Comparison of ENCODE assay signal across 2 cellular contexts in the genomic region with DNA sequence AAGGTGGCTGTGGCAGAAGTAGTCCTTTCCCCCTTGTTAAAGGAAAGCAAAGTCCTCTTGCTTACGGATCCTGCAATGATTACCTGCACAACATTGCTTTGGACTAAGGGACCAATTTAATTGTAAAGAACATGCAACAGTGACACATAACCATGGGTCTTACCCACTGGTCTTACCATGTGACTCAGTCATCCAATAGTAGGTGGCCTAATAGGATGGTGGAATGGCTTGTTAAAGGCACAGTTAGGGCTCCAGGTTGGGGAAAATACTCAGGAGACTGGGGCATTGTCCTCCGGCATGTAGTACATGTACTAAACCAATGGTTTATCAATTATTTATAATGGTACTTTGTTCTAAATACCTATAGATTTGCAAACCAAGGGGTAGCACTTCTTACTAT.
TF ChIP-seq lines count a peak whose summit lies in the region.

No MANE protein-coding gene starts in this region.

TF ChIP-seq in GM23338, 12 proteins besides CTCF, POLR2A, EP300 and RAD21:
- TF ChIP-seq POLR2AphosphoS5 (IDR thresholded peaks at IDR 0.05; ENCODE audit: low read depth): no peak
- no peak for TF ChIP-seq EZH2 (IDR thresholded peaks at IDR 0.05; ENCODE audit: low read depth, unreplicated experiment)
- TF ChIP-seq, protein P1, sequence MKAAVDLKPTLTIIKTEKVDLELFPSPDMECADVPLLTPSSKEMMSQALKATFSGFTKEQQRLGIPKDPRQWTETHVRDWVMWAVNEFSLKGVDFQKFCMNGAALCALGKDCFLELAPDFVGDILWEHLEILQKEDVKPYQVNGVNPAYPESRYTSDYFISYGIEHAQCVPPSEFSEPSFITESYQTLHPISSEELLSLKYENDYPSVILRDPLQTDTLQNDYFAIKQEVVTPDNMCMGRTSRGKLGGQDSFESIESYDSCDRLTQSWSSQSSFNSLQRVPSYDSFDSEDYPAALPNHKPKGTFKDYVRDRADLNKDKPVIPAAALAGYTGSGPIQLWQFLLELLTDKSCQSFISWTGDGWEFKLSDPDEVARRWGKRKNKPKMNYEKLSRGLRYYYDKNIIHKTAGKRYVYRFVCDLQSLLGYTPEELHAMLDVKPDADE (IDR thresholded peaks at IDR 0.05): no peak
- no peak for TF ChIP-seq ZNF331 (CRISPR knock-in tag; IDR thresholded peaks at IDR 0.05; ENCODE audit: low read depth)
- no peak for TF ChIP-seq CREB1 (CRISPR knock-in tag; IDR thresholded peaks at IDR 0.05; ENCODE audit: low read depth)
- no peak for TF ChIP-seq STAT1 (IDR thresholded peaks at IDR 0.05; ENCODE audit: unreplicated experiment)
- TF ChIP-seq EZH2phosphoT487 (IDR thresholded peaks at IDR 0.05; ENCODE audit: unreplicated experiment): no peak
- TF ChIP-seq JUNB (IDR thresholded peaks at IDR 0.05; ENCODE audit: unreplicated experiment): no peak
- no peak for TF ChIP-seq NANOG (IDR thresholded peaks at IDR 0.05; ENCODE audit: borderline replicate concordance)
- no peak for TF ChIP-seq REST (IDR thresholded peaks at IDR 0.05; ENCODE audit: unreplicated experiment)

TF ChIP-seq in K562, 482 proteins besides CTCF, POLR2A, EP300 and RAD21:
- TF ChIP-seq USF1 (CRISPR knock-in tag; IDR thresholded peaks at IDR 0.05): peak; percentile 74
- TF ChIP-seq RAD51 (IDR thresholded peaks at IDR 0.05; ENCODE audit: borderline replicate concordance, low read depth): 0 out of 2 replicates have a peak, but pooled peaks have one; percentile 42
- no peak for TF ChIP-seq ZNF695 (CRISPR knock-in tag; IDR thresholded peaks at IDR 0.05)
- TF ChIP-seq TEAD1 (CRISPR knock-in tag; IDR thresholded peaks at IDR 0.05): 0 out of 4 replicates have a peak, but pooled peaks of 1 of the 2 experiments have one; percentile 26
- TF ChIP-seq, protein P2, sequence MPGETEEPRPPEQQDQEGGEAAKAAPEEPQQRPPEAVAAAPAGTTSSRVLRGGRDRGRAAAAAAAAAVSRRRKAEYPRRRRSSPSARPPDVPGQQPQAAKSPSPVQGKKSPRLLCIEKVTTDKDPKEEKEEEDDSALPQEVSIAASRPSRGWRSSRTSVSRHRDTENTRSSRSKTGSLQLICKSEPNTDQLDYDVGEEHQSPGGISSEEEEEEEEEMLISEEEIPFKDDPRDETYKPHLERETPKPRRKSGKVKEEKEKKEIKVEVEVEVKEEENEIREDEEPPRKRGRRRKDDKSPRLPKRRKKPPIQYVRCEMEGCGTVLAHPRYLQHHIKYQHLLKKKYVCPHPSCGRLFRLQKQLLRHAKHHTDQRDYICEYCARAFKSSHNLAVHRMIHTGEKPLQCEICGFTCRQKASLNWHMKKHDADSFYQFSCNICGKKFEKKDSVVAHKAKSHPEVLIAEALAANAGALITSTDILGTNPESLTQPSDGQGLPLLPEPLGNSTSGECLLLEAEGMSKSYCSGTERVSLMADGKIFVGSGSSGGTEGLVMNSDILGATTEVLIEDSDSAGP (CRISPR knock-in tag; IDR thresholded peaks at IDR 0.05): peak; percentile 69; the same call in 1 of the 2 replicates
- TF ChIP-seq ZFP36 (IDR thresholded peaks at IDR 0.05; ENCODE audit: low read depth, low read length, partially characterized antibody): no peak
- no peak for TF ChIP-seq NCOA1 (IDR thresholded peaks at IDR 0.05; ENCODE audit: low read depth)
- peak; percentile 49 for TF ChIP-seq USF2 (CRISPR knock-in tag; IDR thresholded peaks at IDR 0.05)
- TF ChIP-seq ZNF121 (CRISPR knock-in tag; conservative IDR thresholded peaks at IDR 0.05): no peak
